Comparison of ENCODE assay signal across 21 cellular contexts in genomic region chr5:80119337-80119736, GRCh38.
"Had no signal": no experiment of that assay in that cellular context is flagged by ENCODE, and none has a peak within 500 bp of the region (broad histone marks: within the 10 kb centered on the region; RNA-seq: fewer than 3 reads in every experiment).

No MANE protein-coding gene starts in this region.

- DNase-seq: activated CD4-positive, alpha-beta T cell treated with anti-CD3 and anti-CD28 coated beads for 4 hours; activated CD8-positive, alpha-beta memory T cell treated with anti-CD3 and anti-CD28 coated beads, Interleukin-2, amount 50 U/mL, for 48 hours; activated CD8-positive, alpha-beta T cell treated with anti-CD3 and anti-CD28 coated beads, Interleukin-2, amount 10 ng/mL, durations not matched to agents 7 days and 5 days; activated effector memory CD4-positive, alpha-beta T cell treated with anti-CD3 and anti-CD28 coated beads, Interleukin-2, amount 50 U/mL, for 16 hours; activated naive CD4-positive, alpha-beta T cell treated with Interleukin-2 at 50 U/mL for 16 hours; activated naive CD8-positive, alpha-beta T cell treated with anti-CD3 and anti-CD28 coated beads for 36 hours; activated T-cell treated with anti-CD3 and anti-CD28 coated beads, Interleukin-2, amount 50 U/mL, for 4 hours; brain microvascular endothelial cell; cerebellar nuclear complex; NCI-H1092; NCI-H1417; NCI-H2029 treated with DMSO at 0.1 percent for 48 hours; NCI-H345; NCI-H510A; NCI-H526 treated with DMSO at 0.1 percent for 48 hours; NCI-H82; SJCRH30; SK-N-SH had no signal

- H3K27ac Mint-ChIP-seq: activated CD8-positive, alpha-beta T cell treated with anti-CD3 and anti-CD28 coated beads, Interleukin-2, amount 10 ng/mL, durations not matched to agents 7 days and 5 days; activated naive CD8-positive, alpha-beta T cell treated with anti-CD3 and anti-CD28 coated beads for 36 hours had no signal

- H3K27me3 ChIP-seq: brain microvascular endothelial cell, cardiac muscle cell, SJCRH30 had no signal

- H3K27me3 Mint-ChIP-seq: activated naive CD8-positive, alpha-beta T cell treated with anti-CD3 and anti-CD28 coated beads for 36 hours had no signal

- H3K9me3 ChIP-seq: SK-N-SH had no signal

- H3K4me3 Mint-ChIP-seq: activated CD8-positive, alpha-beta T cell treated with anti-CD3 and anti-CD28 coated beads, Interleukin-2, amount 10 ng/mL, durations not matched to agents 7 days and 5 days; activated naive CD8-positive, alpha-beta T cell treated with anti-CD3 and anti-CD28 coated beads for 36 hours; activated T-cell treated with anti-CD3 and anti-CD28 coated beads, Interleukin-2, amount 50 U/mL, for 4 hours had no signal

- ATAC-seq: activated CD4-positive, CD25-positive, alpha-beta regulatory T cell treated with anti-CD3 and anti-CD28 coated beads, Interleukin-2, amount 50 U/mL, for 24 hours; activated CD8-positive, alpha-beta T cell treated with anti-CD3 and anti-CD28 coated beads, Interleukin-2, amount 10 ng/mL, durations not matched to agents 7 days and 5 days; activated T-cell treated with anti-CD3 and anti-CD28 coated beads, Interleukin-2, amount 50 U/mL, for 4 hours had no signal

- H3K4me3 ChIP-seq: cardiac muscle cell, SJCRH30 had no signal

- H3K27ac ChIP-seq: brain microvascular endothelial cell, cardiac muscle cell, KMS-11, SJCRH30 had no signal

- H3K4me1 ChIP-seq: SJCRH30 had no signal

- H3K36me3 ChIP-seq: brain microvascular endothelial cell, cardiac muscle cell, SJCRH30 had no signal
